Comparison of ENCODE assay signal across 29 cellular contexts in the genomic region with DNA sequence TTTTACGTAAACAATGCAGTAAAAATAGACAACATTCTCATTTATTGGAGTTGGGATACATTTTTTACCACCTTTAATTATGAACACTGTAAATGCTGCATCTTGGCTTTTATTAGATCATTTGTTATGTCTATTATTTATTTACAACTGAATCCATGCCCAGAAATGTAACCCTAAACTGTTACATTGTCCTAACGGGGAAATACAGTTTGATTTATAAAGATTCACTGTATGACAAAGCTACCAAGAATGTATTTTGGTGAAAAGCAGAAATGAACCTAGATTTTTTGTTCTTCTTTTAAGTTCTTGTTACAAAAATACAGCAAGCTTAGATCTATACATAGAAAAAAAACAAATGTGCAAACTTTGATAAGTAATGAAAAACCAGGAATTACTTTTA. TPM values are rescaled to one million over a fixed set of nuclear protein-coding genes. Genes with fewer than 3 reads are reported as not detected.
DNase-seq lines count a peak whose midpoint lies in the region; ATAC-seq and TF ChIP-seq lines count a peak whose summit lies in the region.
"Had no signal": no experiment of that assay in that cellular context is flagged by ENCODE, and none has a peak within 500 bp of the region (broad histone marks: within the 10 kb centered on the region; RNA-seq: fewer than 3 reads in every experiment).

No MANE protein-coding gene starts in this region.

- H3K27ac Mint-ChIP-seq in activated T-helper 1 cell treated with anti-CD3 and anti-CD28 coated beads, Interleukin-12 subunit alpha, Interleukin-12 subunit beta, Interleukin-2, Interleukin-4 antibody, amounts not matched to agents 30 ng/mL and 10 ng/mL and 1 ng/mL, durations not matched to agents 14 hours and 24 hours and 36 hours, result no peak overlapping the region
- H3K27ac Mint-ChIP-seq: activated CD4-positive, alpha-beta T cell treated with anti-CD3 and anti-CD28 coated beads, Interleukin-2, amount 10 ng/mL, durations not matched to agents 24 days and 14 days; CD8-positive, alpha-beta T cell; GM23338; progenitor cell of endocrine pancreas; type B pancreatic cell had no signal

- WGBS in GM23248 (ENCODE audit: low coverage in 1 of 2, low lambda C conversion rate in 2 of 2, missing lambda C conversion rate in 2 of 2), 2 experiments, result 4 to 9% methylated on average over 2 of the region's 2 CpGs

- no peak for ATAC-seq in gastrocnemius medialis
- ATAC-seq: CD8-positive, alpha-beta T cell; lower lobe of right lung; mucosa of descending colon had no signal

- no peaks in the 10 kb centered on the region for H4K20me1 ChIP-seq in GM23248 (ENCODE audit: insufficient read depth)

- no peak overlapping the region for H3K27ac ChIP-seq in GM23248
- peak overlapping the region; percentile 44 to 82 (median 77) for H3K27ac ChIP-seq in gastrocnemius medialis
- H3K27ac ChIP-seq: lower lobe of right lung, SK-N-MC, VCaP had no signal

- H3K36me3 ChIP-seq in GM23248 (ENCODE audit: low read depth) (no peaks in the 10 kb centered on the region), adipocyte (ENCODE audit: control insufficient read depth, insufficient read depth, low read length, severe bottlenecking) (no peaks in the 10 kb centered on the region), gastrocnemius medialis (no peaks in the 10 kb centered on the region)
- H3K36me3 ChIP-seq: lower lobe of right lung had no signal

- H3K4me3 ChIP-seq in GM23248, result no peak overlapping the region
- H3K4me3 ChIP-seq in adipocyte (ENCODE audit: low read length), result peak overlapping the region; percentile 52
- no peak overlapping the region for H3K4me3 ChIP-seq in fibroblast of mammary gland (ENCODE audit: control insufficient read depth, low read depth, low read length)
- no peak overlapping the region for H3K4me3 ChIP-seq in gastrocnemius medialis
- H3K4me3 ChIP-seq: GM23338, lower lobe of right lung, mucosa of descending colon, SK-N-MC had no signal

- in situ Hi-C loops in GM23248 (cut with MboI) (no loop called here), gastrocnemius medialis (cut with MboI; ENCODE audit: low sequenced_read_pairs in 4 of 4) (no loop called here), GM13977 (cut with MboI; ENCODE audit: low pct_unique_long_range_greater_than_20kb, low sequenced_read_pairs, unreplicated experiment) (no loop called here)

- no peak overlapping the region for H3K9ac ChIP-seq in GM23248
- H3K9ac ChIP-seq in adipocyte (ENCODE audit: low read length), result peak overlapping the region; percentile 63

- DNase-seq in GM23248, result peak; percentile 44
- no peak for DNase-seq in adipocyte (ENCODE audit: low read depth)
- peak; percentile 60 for DNase-seq in fibroblast of mammary gland (ENCODE audit: low read depth)
- no peak for DNase-seq in gastrocnemius medialis
- DNase-seq in GM13977 (ENCODE audit: low spot score), result no peak
- DNase-seq in NCI-H2227 (lab: John Stamatoyannopoulos, UW; ENCODE audit: unreplicated experiment), result no peak
- DNase-seq in activated T-helper 1 cell treated with anti-CD3 and anti-CD28 coated beads, Interleukin-12 subunit alpha, Interleukin-12 subunit beta, Interleukin-2, Interleukin-4 antibody, amounts not matched to agents 30 ng/mL and 10 ng/mL and 1 ng/mL, durations not matched to agents 14 hours and 24 hours and 36 hours (ENCODE audit: low spot score), result no peak
- no peak for DNase-seq in NCI-H748 treated with DMSO at 0.1 percent for 48 hours (lab: John Stamatoyannopoulos, UW)
- DNase-seq: activated CD4-positive, alpha-beta T cell treated with anti-CD3 and anti-CD28 coated beads, Interleukin-2, amount 10 ng/mL, durations not matched to agents 24 days and 14 days; activated naive CD4-positive, alpha-beta T cell treated with anti-CD3 and anti-CD28 coated beads, Interleukin-2, amount 50 U/mL, for 16 hours; activated T-cell treated with anti-CD3 and anti-CD28 coated beads, Interleukin-2, amount 50 U/mL, for 48 hours; anterior cingulate cortex; CD8-positive, alpha-beta T cell; DMS153; GF-D8; kidney; lower lobe of right lung; mucosa of descending colon; NCI-H1048; NCI-H187 treated with DMSO at 0.1 percent for 48 hours; NCI-H526; RPMI8226; stimulated activated CD8-positive, alpha-beta memory T cell treated with anti-CD3 and anti-CD28 coated beads, Interleukin-4, amount 100 ng/mL, for 48 hours; T-helper 2 cell had no signal

- H3K9me3 Mint-ChIP-seq in activated T-helper 1 cell treated with anti-CD3 and anti-CD28 coated beads, Interleukin-12 subunit alpha, Interleukin-12 subunit beta, Interleukin-2, Interleukin-4 antibody, amounts not matched to agents 30 ng/mL and 10 ng/mL and 1 ng/mL, durations not matched to agents 14 hours and 24 hours and 36 hours, result no peaks in the 10 kb centered on the region
- H3K9me3 Mint-ChIP-seq: activated CD4-positive, alpha-beta T cell treated with anti-CD3 and anti-CD28 coated beads, Interleukin-2, amount 10 ng/mL, durations not matched to agents 24 days and 14 days had no signal

- no peaks in the 10 kb centered on the region for H3K4me1 Mint-ChIP-seq in activated T-helper 1 cell treated with anti-CD3 and anti-CD28 coated beads, Interleukin-12 subunit alpha, Interleukin-12 subunit beta, Interleukin-2, Interleukin-4 antibody, amounts not matched to agents 30 ng/mL and 10 ng/mL and 1 ng/mL, durations not matched to agents 14 hours and 24 hours and 36 hours (ENCODE audit: low read depth)
- H3K4me1 Mint-ChIP-seq: activated CD4-positive, alpha-beta T cell treated with anti-CD3 and anti-CD28 coated beads, Interleukin-2, amount 10 ng/mL, durations not matched to agents 24 days and 14 days had no signal

- H3K4me1 ChIP-seq in GM23248 (ENCODE audit: insufficient read depth) (peaks cover 10% of the 10 kb centered on the region; the same call in 1 of the 2 replicates), adipocyte (ENCODE audit: control insufficient read depth, insufficient read depth, low read length) (peaks cover 9% of the 10 kb centered on the region), gastrocnemius medialis (peaks cover 27 to 29% of the 10 kb centered on the region in 2 donors)
- H3K4me1 ChIP-seq: lower lobe of right lung had no signal

- TF ChIP-seq CTCF in fibroblast of mammary gland (conservative IDR thresholded peaks at IDR 0.05; ENCODE audit: control insufficient read depth, insufficient read depth, low read depth, low read length) (no peak), gastrocnemius medialis (IDR thresholded peaks at IDR 0.05 in 4 of 5, conservative IDR thresholded peaks at IDR 0.05 in 1 of 5) (no peak), GM13977 (IDR thresholded peaks at IDR 0.05; ENCODE audit: extremely low read depth, insufficient read depth, missing control alignments) (no peak)

- H3K27me3 Mint-ChIP-seq in activated T-helper 1 cell treated with anti-CD3 and anti-CD28 coated beads, Interleukin-12 subunit alpha, Interleukin-12 subunit beta, Interleukin-2, Interleukin-4 antibody, amounts not matched to agents 30 ng/mL and 10 ng/mL and 1 ng/mL, durations not matched to agents 14 hours and 24 hours and 36 hours (ENCODE audit: insufficient read depth), result peaks cover 12% of the 10 kb centered on the region
- H3K27me3 Mint-ChIP-seq: progenitor cell of endocrine pancreas, type B pancreatic cell had no signal

- no peak overlapping the region for H3K4me3 Mint-ChIP-seq in activated T-helper 1 cell treated with anti-CD3 and anti-CD28 coated beads, Interleukin-12 subunit alpha, Interleukin-12 subunit beta, Interleukin-2, Interleukin-4 antibody, amounts not matched to agents 30 ng/mL and 10 ng/mL and 1 ng/mL, durations not matched to agents 14 hours and 24 hours and 36 hours
- H3K4me3 Mint-ChIP-seq: activated CD4-positive, alpha-beta T cell treated with anti-CD3 and anti-CD28 coated beads, Interleukin-2, amount 10 ng/mL, durations not matched to agents 24 days and 14 days; CD8-positive, alpha-beta T cell; GM23338; type B pancreatic cell had no signal

- no peaks in the 10 kb centered on the region for H3K79me2 ChIP-seq in GM23248 (ENCODE audit: insufficient read depth)

- no peaks in the 10 kb centered on the region for H3F3A ChIP-seq in GM23248 (ENCODE audit: insufficient read depth)

- no peak overlapping the region for H3K4me2 ChIP-seq in GM23248 (ENCODE audit: unreplicated experiment)
- H3K4me2 ChIP-seq: GM23338 had no signal

- H3K27me3 ChIP-seq in GM23248 (replicated peaks; ENCODE audit: insufficient read depth), result peaks cover 12% of the 10 kb centered on the region; the same call in 1 of the 2 replicates
- H3K27me3 ChIP-seq in adipocyte (replicated peaks; ENCODE audit: control insufficient read depth, insufficient read depth, low read length), result peaks cover 12% of the 10 kb centered on the region
- H3K27me3 ChIP-seq in gastrocnemius medialis, result no peaks in the 10 kb centered on the region

- intact Hi-C loops in gastrocnemius medialis (cut with DNase I; ENCODE audit: low total_unique reads), result no loop called here
- intact Hi-C loops in activated T-helper 1 cell treated with anti-CD3 and anti-CD28 coated beads, Interleukin-12 subunit alpha, Interleukin-12 subunit beta, Interleukin-2, Interleukin-4 antibody, amounts not matched to agents 30 ng/mL and 10 ng/mL and 1 ng/mL, durations not matched to agents 14 hours and 24 hours and 36 hours (cut with micrococcal nuclease), result no loop called here

- H3K9me3 ChIP-seq in GM23248 (ENCODE audit: low read depth) (no peaks in the 10 kb centered on the region), adipocyte (ENCODE audit: control insufficient read depth, low read length) (peaks cover 9% of the 10 kb centered on the region), gastrocnemius medialis (no peaks in the 10 kb centered on the region)
- H3K9me3 ChIP-seq: lower lobe of right lung had no signal

- TF ChIP-seq POLR2A in gastrocnemius medialis (IDR thresholded peaks at IDR 0.05), result no peak

- H3K36me3 Mint-ChIP-seq in activated T-helper 1 cell treated with anti-CD3 and anti-CD28 coated beads, Interleukin-12 subunit alpha, Interleukin-12 subunit beta, Interleukin-2, Interleukin-4 antibody, amounts not matched to agents 30 ng/mL and 10 ng/mL and 1 ng/mL, durations not matched to agents 14 hours and 24 hours and 36 hours (ENCODE audit: low read depth), result no peaks in the 10 kb centered on the region
- H3K36me3 Mint-ChIP-seq: CD8-positive, alpha-beta T cell; type B pancreatic cell had no signal

- H2AFZ ChIP-seq in GM23248, result no peak overlapping the region
- H2AFZ ChIP-seq: GM23338 had no signal

- no peaks in the 10 kb centered on the region for H3K9me2 ChIP-seq in GM23248 (ENCODE audit: insufficient read depth)

RNA-seq across cellular contexts. Expression of a gene that starts 1.1 kb away (rescaled TPM):
- not detected in 2 replicates for total RNA-seq in GM23248 (2014; rRNA removed; shearing (Covaris generic))
- not detected in 2 replicates for polyA plus RNA-seq in GM23248 (2016; fragmentation: Nextera tagmentation; extraction: Ambion mirVana)
- total RNA-seq in gastrocnemius medialis, result 1 to 10 TPM in 1 of 4 donors, not detected in 3; 2.2 TPM
- total RNA-seq in activated T-helper 1 cell treated with anti-CD3 and anti-CD28 coated beads, Interleukin-12 subunit alpha, Interleukin-12 subunit beta, Interleukin-2, Interleukin-4 antibody, amounts not matched to agents 30 ng/mL and 10 ng/mL and 1 ng/mL, durations not matched to agents 14 hours and 24 hours and 36 hours, result not detected in 2 replicates
- total RNA-seq: activated CD4-positive, alpha-beta T cell treated with anti-CD3 and anti-CD28 coated beads, Interleukin-2, amount 10 ng/mL, durations not matched to agents 24 days and 14 days; CD8-positive, alpha-beta T cell; GM23338; kidney; lower lobe of right lung; mucosa of descending colon; progenitor cell of endocrine pancreas had no signal
- polyA plus RNA-seq: GM23338 had no signal

Comparison
In these comparisons a context has a peak if more than half of its experiments do, and no peak if none do; other contexts are left out.
1. DNase-seq: peak in GM23248 (single experiment) and fibroblast of mammary gland (single experiment); none in adipocyte (single experiment), gastrocnemius medialis (0 of 2), GM13977 (single experiment), NCI-H2227 (single experiment), activated T-helper 1 cell treated with anti-CD3 and anti-CD28 coated beads, Interleukin-12 subunit alpha, Interleukin-12 subunit beta, Interleukin-2, Interleukin-4 antibody, amounts not matched to agents 30 ng/mL and 10 ng/mL and 1 ng/mL, durations not matched to agents 14 hours and 24 hours and 36 hours (single experiment) and NCI-H748 treated with DMSO at 0.1 percent for 48 hours (single experiment).